20 cellular contexts compared by ENCODE assay signal in the genomic region with DNA sequence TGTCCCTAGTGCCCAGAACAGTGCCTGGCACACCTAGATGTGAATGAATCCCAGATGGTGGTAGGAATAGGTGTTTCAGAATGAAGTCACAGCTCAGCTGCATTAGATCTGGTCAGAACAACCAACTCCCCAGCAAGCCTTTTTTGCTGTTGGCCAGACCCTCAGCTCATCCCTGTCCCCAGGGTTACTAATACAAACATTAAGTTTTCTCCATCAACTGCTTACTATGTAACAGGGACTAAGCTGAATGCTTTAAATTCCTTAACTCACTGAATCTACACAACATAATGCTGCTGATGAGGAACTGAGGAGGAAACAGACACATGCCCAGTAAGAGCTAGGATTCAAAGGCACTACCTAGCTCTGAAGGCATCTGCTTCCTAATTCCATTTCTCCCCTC. TPM values are rescaled to one million over a fixed set of nuclear protein-coding genes. Genes with fewer than 3 reads are reported as not detected.
A peak's percentile ranks its signal among the peaks of the same experiment; 100 is the strongest.
DNase-seq lines count a peak whose midpoint lies in the region; ATAC-seq and TF ChIP-seq lines count a peak whose summit lies in the region.
"Had no signal": no experiment of that assay in that cellular context is flagged by ENCODE, and none has a peak within 500 bp of the region (broad histone marks: within the 10 kb centered on the region; RNA-seq: fewer than 3 reads in every experiment).

No MANE protein-coding gene starts in this region.

- H3K4me2 ChIP-seq in IMR-90 (ENCODE audit: low read depth, low read length) (no peak overlapping the region), osteoblast (ENCODE audit: insufficient read depth, low read length) (no peak overlapping the region)
- H3K4me2 ChIP-seq: smooth muscle cell had no signal

- no peak overlapping the region for H2BK20ac ChIP-seq in IMR-90 (ENCODE audit: low read depth, low read length)

- H3K36me3 ChIP-seq in Caco-2 (ENCODE audit: control insufficient read depth, insufficient read depth, low read length) (peaks cover 11% of the 10 kb centered on the region), IMR-90 (ENCODE audit: control insufficient read depth, insufficient read depth, low read length) (peaks cover 61% of the 10 kb centered on the region), osteoblast (ENCODE audit: insufficient read depth, low read length) (peaks cover 93% of the 10 kb centered on the region)

- H3K4me3 Mint-ChIP-seq in Caco-2 (ENCODE audit: unreplicated experiment) (no peak overlapping the region), endothelial cell (ENCODE audit: unreplicated experiment) (no peak overlapping the region)
- H3K4me3 Mint-ChIP-seq in effector memory CD8-positive, alpha-beta T cell, result no peak overlapping the region
- no peak overlapping the region for H3K4me3 Mint-ChIP-seq in activated T-cell treated with anti-CD3 and anti-CD28 coated beads, Interleukin-2, amount 50 U/mL, for 4 hours
- H3K4me3 Mint-ChIP-seq: stimulated activated naive CD8-positive, alpha-beta T cell treated with anti-CD3 and anti-CD28 coated beads, Interleukin-15, Interleukin-2, amounts not matched to agents 100 ng/mL and 50 ng/mL, for 24 hours had no signal

- peak overlapping the region; percentile 17 for H2BK5ac ChIP-seq in IMR-90 (ENCODE audit: low read depth, low read length, poor library complexity, severe bottlenecking)

- H3K4me3 ChIP-seq in Caco-2 (ENCODE audit: low read depth, low read length), result no peak overlapping the region
- H3K4me3 ChIP-seq in IMR-90 (ENCODE audit: insufficient read depth, low read depth, low read length), result no peak overlapping the region
- H3K4me3 ChIP-seq in osteoblast (ENCODE audit: insufficient read depth, low read length), result no peak overlapping the region
- H3K4me3 ChIP-seq: adrenal gland, esophagus muscularis mucosa, smooth muscle cell, tibial artery had no signal

- DNase-seq in Caco-2 (no peak), IMR-90 (peak; percentile 68), osteoblast (ENCODE audit: insufficient read length, low spot score, missing footprints) (peak; percentile 86), left colon (no peak), endothelial cell (ENCODE audit: low spot score) (no peak)
- DNase-seq in effector memory CD8-positive, alpha-beta T cell, result no peak
- no peak for DNase-seq in activated T-cell treated with anti-CD3 and anti-CD28 coated beads, Interleukin-2, amount 50 U/mL, for 4 hours
- DNase-seq: activated CD4-positive, alpha-beta T cell treated with anti-CD3 and anti-CD28 coated beads for 1 hour; activated gamma-delta T cell; adrenal gland; BE2C; caudate nucleus; NCI-H1694 treated with DMSO at 0.1 percent for 48 hours; stimulated activated CD4-positive, alpha-beta T cell treated with anti-CD3 and anti-CD28 coated beads, Interleukin-4, amount 100 ng/mL, for 1 hour; tibial artery had no signal

- H3K27me3 ChIP-seq in Caco-2 (replicated peaks; ENCODE audit: control insufficient read depth, insufficient read depth, low read length), result no peaks in the 10 kb centered on the region
- no peaks in the 10 kb centered on the region for H3K27me3 ChIP-seq in IMR-90 (ENCODE audit: control insufficient read depth, insufficient read depth, low read length)
- H3K27me3 ChIP-seq in osteoblast (ENCODE audit: insufficient read depth, low read length), result no peaks in the 10 kb centered on the region
- H3K27me3 ChIP-seq: adrenal gland, BE2C, esophagus muscularis mucosa, tibial artery had no signal

- no peak overlapping the region for H2AFZ ChIP-seq in IMR-90 (replicated peaks; ENCODE audit: low read length, poor library complexity)
- H2AFZ ChIP-seq in osteoblast (ENCODE audit: low read length), result no peak overlapping the region

- no peaks in the 10 kb centered on the region for H3K9me3 Mint-ChIP-seq in Caco-2 (ENCODE audit: unreplicated experiment)
- no peaks in the 10 kb centered on the region for H3K9me3 Mint-ChIP-seq in effector memory CD8-positive, alpha-beta T cell
- H3K9me3 Mint-ChIP-seq in endothelial cell (ENCODE audit: unreplicated experiment), result no peaks in the 10 kb centered on the region
- H3K9me3 Mint-ChIP-seq in activated T-cell treated with anti-CD3 and anti-CD28 coated beads, Interleukin-2, amount 50 U/mL, for 4 hours, result no peaks in the 10 kb centered on the region
- H3K9me3 Mint-ChIP-seq: stimulated activated naive CD8-positive, alpha-beta T cell treated with anti-CD3 and anti-CD28 coated beads, Interleukin-15, Interleukin-2, amounts not matched to agents 100 ng/mL and 50 ng/mL, for 24 hours had no signal

- intact Hi-C loops in Caco-2 (cut with micrococcal nuclease; ENCODE audit: unreplicated experiment) (no loop called here), IMR-90 (cut with micrococcal nuclease) (loop anchor here (2.0 kb wide), 1 partner anchor 67 kb away; no protein-coding TSS in a partner anchor), left colon (cut with DNase I, micrococcal nuclease) (no loop called here)

- no peak overlapping the region for H3K56ac ChIP-seq in IMR-90 (ENCODE audit: extremely low read depth, insufficient read depth, low read length)

- no peak overlapping the region for H3K18ac ChIP-seq in IMR-90 (ENCODE audit: low read depth, low read length)

- no peak overlapping the region for H3K14ac ChIP-seq in IMR-90 (replicated peaks; ENCODE audit: low read depth, low read length)

- POLR2A ChIA-PET in Caco-2 (lab: Charles Lee) (interaction anchor here (0.6 kb wide), 2 partner anchors 113 to 302 kb away, joined by 3 read pairs; no protein-coding TSS in a partner anchor), IMR-90 (lab: Charles Lee; ENCODE audit: unreplicated experiment) (interaction anchor here (0.9 kb wide), 1 partner anchor 91 kb away, joined by 3 read pairs; a partner anchor contains a TSS)

- no peak overlapping the region for H2BK15ac ChIP-seq in IMR-90 (ENCODE audit: low read depth, low read length)

- in situ Hi-C loops in IMR-90 (cut with MboI; ENCODE audit: low sequenced_read_pairs), result no loop called here

- H3K9ac ChIP-seq in IMR-90 (ENCODE audit: low read depth, low read length), result no peak overlapping the region

- H3K27ac ChIP-seq in IMR-90 (ENCODE audit: insufficient read depth, low read length) (peak overlapping the region; percentile 43; the same call in 1 of the 2 replicates), osteoblast (ENCODE audit: low read depth, low read length) (peak overlapping the region; percentile 8)
- H3K27ac ChIP-seq: adrenal gland, esophagus muscularis mucosa, tibial artery had no signal

- CTCF ChIA-PET in Caco-2 (lab: Charles Lee), result no interaction called here
- CTCF ChIA-PET in IMR-90 (lab: Yijun Ruan, JAX), result interaction anchor here (0.9 to 1.9 kb wide), 4 partner anchors 9 to 39 kb away, joined by 3 to 8 read pairs (median 3); no protein-coding TSS in a partner anchor

- H4K20me1 ChIP-seq in IMR-90 (ENCODE audit: insufficient read depth, low read length), result peaks cover 5% of the 10 kb centered on the region; the same call in 1 of the 2 replicates
- H4K20me1 ChIP-seq in osteoblast (ENCODE audit: insufficient read depth, low read length), result peaks cover 4% of the 10 kb centered on the region

- ATAC-seq in IMR-90 (ENCODE audit: low read depth) (peak; percentile 90), left colon (no peak)
- no peak for ATAC-seq in effector memory CD8-positive, alpha-beta T cell (replicated peaks)
- no peak for ATAC-seq in activated T-cell treated with anti-CD3 and anti-CD28 coated beads, Interleukin-2, amount 50 U/mL, for 4 hours

- peak; percentile 22; the same call in 1 of the 2 replicates for TF ChIP-seq RAD21 in IMR-90 (IDR thresholded peaks at IDR 0.05; ENCODE audit: low read length)

- H3K4me1 ChIP-seq in Caco-2 (peaks cover 9% of the 10 kb centered on the region), IMR-90 (ENCODE audit: control insufficient read depth, insufficient read depth, low read length) (peaks cover 8% of the 10 kb centered on the region; the same call in 1 of the 2 replicates), osteoblast (ENCODE audit: insufficient read depth, low read length) (no peaks in the 10 kb centered on the region)
- H3K4me1 ChIP-seq: adrenal gland, BE2C, tibial artery had no signal

- H3K23ac ChIP-seq in IMR-90 (ENCODE audit: low read depth, low read length), result no peak overlapping the region

- H4K5ac ChIP-seq in IMR-90 (ENCODE audit: low read depth, low read length), result no peak overlapping the region

- H4K91ac ChIP-seq in IMR-90 (ENCODE audit: insufficient read depth, low read depth, low read length), result peak overlapping the region; percentile 45

- peak overlapping the region; percentile 3 for H3K27ac Mint-ChIP-seq in Caco-2 (ENCODE audit: unreplicated experiment)
- peak overlapping the region; percentile 11 to 78 for H3K27ac Mint-ChIP-seq in effector memory CD8-positive, alpha-beta T cell
- no peak overlapping the region for H3K27ac Mint-ChIP-seq in endothelial cell (ENCODE audit: unreplicated experiment)

- H3K79me2 ChIP-seq in osteoblast (ENCODE audit: insufficient read depth, low read length), result no peaks in the 10 kb centered on the region

- no peak for TF ChIP-seq POLR2A in IMR-90 (IDR thresholded peaks at IDR 0.05; ENCODE audit: low read depth, low read length)

- H3K27me3 Mint-ChIP-seq in Caco-2 (ENCODE audit: insufficient read depth, unreplicated experiment) (no peaks in the 10 kb centered on the region), endothelial cell (ENCODE audit: unreplicated experiment) (peaks cover 4% of the 10 kb centered on the region)
- H3K27me3 Mint-ChIP-seq in effector memory CD8-positive, alpha-beta T cell, result no peaks in the 10 kb centered on the region
- no peaks in the 10 kb centered on the region for H3K27me3 Mint-ChIP-seq in activated T-cell treated with anti-CD3 and anti-CD28 coated beads, Interleukin-2, amount 50 U/mL, for 4 hours (ENCODE audit: low read depth)
- H3K27me3 Mint-ChIP-seq: stimulated activated naive CD8-positive, alpha-beta T cell treated with anti-CD3 and anti-CD28 coated beads, Interleukin-15, Interleukin-2, amounts not matched to agents 100 ng/mL and 50 ng/mL, for 24 hours had no signal

- 0 out of 4 replicates have a peak, but pooled peaks cover 0 to 7% of the 10 kb centered on the region in 2 experiments for H3K79me1 ChIP-seq in IMR-90 (ENCODE audit: low read depth in 1 of 2, low read length in 2 of 2)

- H3K4me1 Mint-ChIP-seq in Caco-2 (ENCODE audit: low read depth, unreplicated experiment) (peaks cover 4% of the 10 kb centered on the region), endothelial cell (ENCODE audit: unreplicated experiment) (peaks cover 3% of the 10 kb centered on the region)
- peaks cover 4 to 26% of the 10 kb centered on the region in 2 donors for H3K4me1 Mint-ChIP-seq in effector memory CD8-positive, alpha-beta T cell (ENCODE audit: low read depth in 2 of 2)
- H3K4me1 Mint-ChIP-seq in activated T-cell treated with anti-CD3 and anti-CD28 coated beads, Interleukin-2, amount 50 U/mL, for 4 hours (ENCODE audit: low read depth), result peaks cover 2% of the 10 kb centered on the region

- H3K36me3 Mint-ChIP-seq in Caco-2 (ENCODE audit: insufficient read depth, unreplicated experiment), result peaks cover 70% of the 10 kb centered on the region
- H3K36me3 Mint-ChIP-seq in effector memory CD8-positive, alpha-beta T cell (ENCODE audit: insufficient read depth), result peaks cover 31% of the 10 kb centered on the region
- peaks cover 58% of the 10 kb centered on the region for H3K36me3 Mint-ChIP-seq in endothelial cell (ENCODE audit: low read depth, unreplicated experiment)
- H3K36me3 Mint-ChIP-seq in activated T-cell treated with anti-CD3 and anti-CD28 coated beads, Interleukin-2, amount 50 U/mL, for 4 hours (ENCODE audit: insufficient read depth), result peaks cover 62% of the 10 kb centered on the region

- dilution Hi-C loops in IMR-90 (cut with HindIII; ENCODE audit: low sequenced_read_pairs, unreplicated experiment), result no loop called here

- no peak overlapping the region for H2AK5ac ChIP-seq in IMR-90 (ENCODE audit: low read depth, low read length)

- peak overlapping the region; percentile 29 for H3K4ac ChIP-seq in IMR-90 (ENCODE audit: low read depth, low read length)

- H2BK120ac ChIP-seq in IMR-90 (ENCODE audit: low read depth, low read length), result peak overlapping the region; percentile 39; the same call in 1 of the 2 replicates

- TF ChIP-seq CTCF in Caco-2 (IDR thresholded peaks at IDR 0.05; ENCODE audit: insufficient read depth in 1 of 2, low read depth in 1 of 2, low read length in 1 of 2, severe bottlenecking in 1 of 2, unreplicated experiment in 1 of 2) (no peak), IMR-90 (conservative IDR thresholded peaks at IDR 0.05; ENCODE audit: low read depth, low read length) (no peak), osteoblast (IDR thresholded peaks at IDR 0.05; ENCODE audit: extremely low read depth, low read depth, low read length) (no peak), endothelial cell (IDR thresholded peaks at IDR 0.05; ENCODE audit: unreplicated experiment) (no peak)

- no peaks in the 10 kb centered on the region for H3K9me3 ChIP-seq in Caco-2
- no peaks in the 10 kb centered on the region for H3K9me3 ChIP-seq in IMR-90 (ENCODE audit: control insufficient read depth, insufficient read depth, low read length)
- H3K9me3 ChIP-seq in osteoblast (ENCODE audit: low read depth, low read length), result no peaks in the 10 kb centered on the region
- H3K9me3 ChIP-seq: adrenal gland, BE2C, esophagus muscularis mucosa, tibial artery had no signal

- BruUV-seq in Caco-2 (replicated peaks; lab: Mats Ljungman, UMichigan) (TSS peak; percentile 15), IMR-90 (replicated peaks; lab: Mats Ljungman, UMichigan) (TSS peak; percentile 55)

- peaks cover 3% of the 10 kb centered on the region; the same call in 1 of the 2 replicates for H3K9me1 ChIP-seq in IMR-90 (ENCODE audit: insufficient read depth, low read length)

- no peak overlapping the region for H2AK9ac ChIP-seq in IMR-90 (replicated peaks; ENCODE audit: low read depth, low read length, poor library complexity)

- no peak overlapping the region for H4K8ac ChIP-seq in IMR-90 (ENCODE audit: low read depth in 2 of 2, low read length in 2 of 2)

RNA-seq across cellular contexts. Expression of a gene that starts 18.8 kb away (rescaled TPM):
- 87.6 and 98.8 TPM in 2 replicates for total RNA-seq in Caco-2 (2022)
- total RNA-seq in IMR-90 (2012; rRNA removed), result 4.8 and 5.8 TPM in 2 replicates
- polyA plus RNA-seq in IMR-90 (2012; rRNA removed), result 21.4 and 24.3 TPM in 2 replicates
- polyA plus RNA-seq in IMR-90 (2012; cell fraction: cytosol; rRNA removed), result 8.3 and 9.1 TPM in 2 replicates
- polyA plus RNA-seq in IMR-90 (2012; cell fraction: nucleus; rRNA removed; ENCODE audit: low replicate concordance), result 60.7 and 76.3 TPM in 2 replicates
- 14.5 and 17.4 TPM in 2 replicates for total RNA-seq in osteoblast
- 10 to 100 TPM; 25.4 to 40.3 TPM for total RNA-seq in left colon
- total RNA-seq in endothelial cell (ENCODE audit: unreplicated experiment), result 38.8 TPM
- total RNA-seq in activated T-cell treated with anti-CD3 and anti-CD28 coated beads, Interleukin-2, amount 50 U/mL, for 4 hours, result 100 to 1,000 TPM; 102 to 114 (median 109) TPM

RNA-seq across cellular contexts. Expression of a gene that starts 20.1 kb away (rescaled TPM):
- total RNA-seq in Caco-2 (2022) (not detected in 2 replicates), IMR-90 (2012; rRNA removed) (not detected in 2 replicates), osteoblast (not detected in 2 replicates), left colon (not detected), endothelial cell (ENCODE audit: unreplicated experiment) (not detected)
- not detected in 2 replicates for polyA plus RNA-seq in IMR-90 (2012; rRNA removed)
- not detected in 2 replicates for polyA plus RNA-seq in IMR-90 (2012; cell fraction: cytosol; rRNA removed)
- not detected in 2 replicates for polyA plus RNA-seq in IMR-90 (2012; cell fraction: nucleus; rRNA removed; ENCODE audit: low replicate concordance)
- not detected for total RNA-seq in activated T-cell treated with anti-CD3 and anti-CD28 coated beads, Interleukin-2, amount 50 U/mL, for 4 hours
- total RNA-seq: adrenal gland, esophagus muscularis mucosa, liver, mucosa of gallbladder, smooth muscle cell had no signal
- polyA plus RNA-seq: adrenal gland, liver, smooth muscle cell had no signal

RNA-seq across cellular contexts. Expression of a gene that starts 44.8 kb away (rescaled TPM):
- total RNA-seq in Caco-2 (2022) (3.0 and 4.0 TPM in 2 replicates), IMR-90 (2012; rRNA removed) (0.54 and 0.83 TPM in 2 replicates), osteoblast (6.5 and 7.2 TPM in 2 replicates), left colon (10 to 100 TPM; 21.2 to 45.6 TPM), endothelial cell (ENCODE audit: unreplicated experiment) (0.28 TPM)
- 0.99 and 1.2 TPM in 2 replicates for polyA plus RNA-seq in IMR-90 (2012; rRNA removed)
- 0.80 and 0.93 TPM in 2 replicates for polyA plus RNA-seq in IMR-90 (2012; cell fraction: cytosol; rRNA removed)
- polyA plus RNA-seq in IMR-90 (2012; cell fraction: nucleus; rRNA removed; ENCODE audit: low replicate concordance), result 1.3 and 4.5 TPM in 2 replicates
- 100 to 1,000 TPM in 1 of 3 donors, 10 to 100 TPM in 2; 90.6 to 123 (median 94.7) TPM for total RNA-seq in activated T-cell treated with anti-CD3 and anti-CD28 coated beads, Interleukin-2, amount 50 U/mL, for 4 hours

Comparison
In these comparisons a context has a peak if more than half of its experiments do, and no peak if none do; other contexts are left out.
1. DNase-seq: peak in IMR-90 (single experiment) and osteoblast (single experiment); none in Caco-2 (0 of 2), effector memory CD8-positive, alpha-beta T cell (0 of 3), left colon (0 of 2), endothelial cell (single experiment) and activated T-cell treated with anti-CD3 and anti-CD28 coated beads, Interleukin-2, amount 50 U/mL, for 4 hours (single experiment).